1 cellular context compared by ENCODE assay signal in genomic region chr14:24481622-24482324, GRCh38.
TF ChIP-seq lines count a peak whose summit lies in the region.

No MANE protein-coding gene starts in this region.

TF ChIP-seq in HepG2, 621 proteins besides CTCF, POLR2A, EP300 and RAD21 (continued from another document and continues in another):
- TF ChIP-seq KIAA2018 (CRISPR knock-in tag; IDR thresholded peaks at IDR 0.05; ENCODE audit: borderline replicate concordance): peak; percentile 97
- peak; percentile 94 for TF ChIP-seq PHF8 (CRISPR knock-in tag; IDR thresholded peaks at IDR 0.05)
- no peak for TF ChIP-seq KDM5A (IDR thresholded peaks at IDR 0.05; ENCODE audit: borderline replicate concordance, low read length)
- 0 out of 2 replicates have a peak, but pooled peaks have one; percentile 74 for TF ChIP-seq ZXDC (CRISPR knock-in tag; IDR thresholded peaks at IDR 0.05)
- peak; percentile 84; the same call in 1 of the 2 replicates for TF ChIP-seq ZBTB49 (CRISPR knock-in tag; IDR thresholded peaks at IDR 0.05; ENCODE audit: borderline replicate concordance)
- no peak for TF ChIP-seq NPAS2 (CRISPR knock-in tag; IDR thresholded peaks at IDR 0.05; ENCODE audit: borderline replicate concordance)
- peak; percentile 90 for TF ChIP-seq GZF1 (CRISPR knock-in tag; IDR thresholded peaks at IDR 0.05)
- TF ChIP-seq DR1 (CRISPR knock-in tag; IDR thresholded peaks at IDR 0.05): peak; percentile 82; the same call in 1 of the 2 replicates
- peak; percentile 48; the same call in 1 of the 2 replicates for TF ChIP-seq POLR2AphosphoS5 (IDR thresholded peaks at IDR 0.05; ENCODE audit: low read depth, low read length)
- TF ChIP-seq ZNF232 (CRISPR knock-in tag; IDR thresholded peaks at IDR 0.05; ENCODE audit: borderline replicate concordance): peak; percentile 87; the same call in 1 of the 2 replicates
- TF ChIP-seq RARG (CRISPR knock-in tag; IDR thresholded peaks at IDR 0.05; ENCODE audit: low read depth): no peak
- no peak for TF ChIP-seq NCOA5 (CRISPR knock-in tag; IDR thresholded peaks at IDR 0.05)
- no peak; the same call in 1 of the 2 replicates for TF ChIP-seq ZNF770 (CRISPR knock-in tag; IDR thresholded peaks at IDR 0.05)
- no peak for TF ChIP-seq NFE2 (CRISPR knock-in tag; IDR thresholded peaks at IDR 0.05)
- no peak; the same call in 1 of the 2 replicates for TF ChIP-seq GLI4 (CRISPR knock-in tag; IDR thresholded peaks at IDR 0.05; ENCODE audit: borderline replicate concordance)
- TF ChIP-seq TEAD3 (CRISPR knock-in tag; optimal IDR thresholded peaks at IDR 0.05; ENCODE audit: borderline replicate concordance): peak; percentile 79
- TF ChIP-seq MTF2 (CRISPR knock-in tag; IDR thresholded peaks at IDR 0.05; ENCODE audit: borderline replicate concordance): peak; percentile 98
- TF ChIP-seq ZNF816 (CRISPR knock-in tag; IDR thresholded peaks at IDR 0.05; ENCODE audit: borderline replicate concordance): no peak
- TF ChIP-seq NFRKB (IDR thresholded peaks at IDR 0.05): no peak
- TF ChIP-seq ZBTB44 (CRISPR knock-in tag; IDR thresholded peaks at IDR 0.05): peak; percentile 88; the same call in 1 of the 2 replicates
- peak in 1 of 2 experiments; percentile 40; a peak in 2 of 4 replicates for TF ChIP-seq NR2F1 (CRISPR knock-in tag; IDR thresholded peaks at IDR 0.05)
- TF ChIP-seq RARA (CRISPR knock-in tag; IDR thresholded peaks at IDR 0.05): peak; percentile 57; the same call in 1 of the 2 replicates
- no peak; the same call in 1 of the 2 replicates for TF ChIP-seq IRX3 (CRISPR knock-in tag; IDR thresholded peaks at IDR 0.05; ENCODE audit: borderline replicate concordance, low read depth)
- no peak for TF ChIP-seq ZNF335 (CRISPR knock-in tag; IDR thresholded peaks at IDR 0.05)
- no peak for TF ChIP-seq ZNF382 (CRISPR knock-in tag; IDR thresholded peaks at IDR 0.05; ENCODE audit: borderline replicate concordance)
- no peak for TF ChIP-seq ASH2L (IDR thresholded peaks at IDR 0.05; ENCODE audit: insufficient read length, low read depth, low read length)
- no peak for TF ChIP-seq ZUFSP (CRISPR knock-in tag; IDR thresholded peaks at IDR 0.05; ENCODE audit: borderline replicate concordance)
- TF ChIP-seq NCOA2 (CRISPR knock-in tag; IDR thresholded peaks at IDR 0.05): no peak
- no peak for TF ChIP-seq BATF2 (CRISPR knock-in tag; IDR thresholded peaks at IDR 0.05)
- peak; percentile 51; the same call in 1 of the 2 replicates for TF ChIP-seq ZNF800 (CRISPR knock-in tag; IDR thresholded peaks at IDR 0.05)
- peak; percentile 96; the same call in 1 of the 2 replicates for TF ChIP-seq CBX5 (CRISPR knock-in tag; IDR thresholded peaks at IDR 0.05; ENCODE audit: borderline replicate concordance)
- no peak for TF ChIP-seq ZNF432 (CRISPR knock-in tag; IDR thresholded peaks at IDR 0.05; ENCODE audit: borderline replicate concordance)
- TF ChIP-seq SMAD1 (CRISPR knock-in tag; IDR thresholded peaks at IDR 0.05; ENCODE audit: borderline replicate concordance, low read depth): peak; percentile 95
